Comparison of ENCODE assay signal across 1 cellular context in the genomic region with DNA sequence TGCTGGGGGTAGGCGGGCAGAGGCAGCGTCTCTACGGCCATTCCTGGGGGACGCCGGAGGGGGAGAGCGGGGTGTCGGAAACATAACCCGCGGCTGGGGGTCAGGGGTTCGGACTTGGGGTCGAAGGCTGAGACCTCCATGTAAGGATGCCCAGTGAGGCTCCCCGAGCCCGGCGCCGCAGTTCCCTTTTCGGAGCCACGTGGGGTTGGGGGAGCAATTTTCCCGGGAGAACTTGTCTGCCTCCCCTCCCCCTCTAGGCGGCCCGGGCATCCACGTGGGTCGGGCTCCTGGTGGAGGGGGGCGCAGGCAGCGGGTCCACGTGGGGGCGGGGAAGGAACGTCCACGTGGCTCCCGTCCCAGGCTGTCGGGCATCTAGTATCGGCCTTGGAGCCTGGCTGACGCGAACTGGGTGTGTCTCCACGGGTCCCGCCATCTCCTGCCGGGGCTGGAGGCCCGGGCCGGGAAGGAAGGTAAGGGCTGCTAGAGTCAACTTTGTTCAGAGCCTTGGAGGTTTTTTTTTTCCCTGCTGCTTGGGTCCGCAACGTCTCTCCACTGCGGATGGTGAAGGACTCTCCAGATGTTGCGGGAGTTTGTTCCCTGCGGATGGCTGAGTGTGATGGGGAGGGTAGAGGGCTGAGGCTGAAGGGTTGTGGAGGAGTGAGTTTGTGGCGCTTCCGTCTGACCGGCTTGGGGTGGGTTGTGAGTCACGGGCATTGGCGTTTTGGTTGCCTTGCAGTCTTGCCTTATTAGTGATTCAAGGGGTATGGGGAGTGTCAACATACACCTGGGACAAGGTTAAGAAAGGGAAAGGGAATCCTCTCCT.
TF ChIP-seq lines count a peak whose summit lies in the region.

No MANE protein-coding gene starts in this region.

TF ChIP-seq in GM12878, 131 proteins besides CTCF, POLR2A, EP300 and RAD21 (continues in another document):
- TF ChIP-seq, protein P1, sequence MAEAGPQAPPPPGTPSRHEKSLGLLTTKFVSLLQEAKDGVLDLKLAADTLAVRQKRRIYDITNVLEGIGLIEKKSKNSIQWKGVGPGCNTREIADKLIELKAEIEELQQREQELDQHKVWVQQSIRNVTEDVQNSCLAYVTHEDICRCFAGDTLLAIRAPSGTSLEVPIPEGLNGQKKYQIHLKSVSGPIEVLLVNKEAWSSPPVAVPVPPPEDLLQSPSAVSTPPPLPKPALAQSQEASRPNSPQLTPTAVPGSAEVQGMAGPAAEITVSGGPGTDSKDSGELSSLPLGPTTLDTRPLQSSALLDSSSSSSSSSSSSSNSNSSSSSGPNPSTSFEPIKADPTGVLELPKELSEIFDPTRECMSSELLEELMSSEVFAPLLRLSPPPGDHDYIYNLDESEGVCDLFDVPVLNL (IDR thresholded peaks at IDR 0.05; ENCODE audit: low read depth, low read length): no peak
- TF ChIP-seq, protein P2, sequence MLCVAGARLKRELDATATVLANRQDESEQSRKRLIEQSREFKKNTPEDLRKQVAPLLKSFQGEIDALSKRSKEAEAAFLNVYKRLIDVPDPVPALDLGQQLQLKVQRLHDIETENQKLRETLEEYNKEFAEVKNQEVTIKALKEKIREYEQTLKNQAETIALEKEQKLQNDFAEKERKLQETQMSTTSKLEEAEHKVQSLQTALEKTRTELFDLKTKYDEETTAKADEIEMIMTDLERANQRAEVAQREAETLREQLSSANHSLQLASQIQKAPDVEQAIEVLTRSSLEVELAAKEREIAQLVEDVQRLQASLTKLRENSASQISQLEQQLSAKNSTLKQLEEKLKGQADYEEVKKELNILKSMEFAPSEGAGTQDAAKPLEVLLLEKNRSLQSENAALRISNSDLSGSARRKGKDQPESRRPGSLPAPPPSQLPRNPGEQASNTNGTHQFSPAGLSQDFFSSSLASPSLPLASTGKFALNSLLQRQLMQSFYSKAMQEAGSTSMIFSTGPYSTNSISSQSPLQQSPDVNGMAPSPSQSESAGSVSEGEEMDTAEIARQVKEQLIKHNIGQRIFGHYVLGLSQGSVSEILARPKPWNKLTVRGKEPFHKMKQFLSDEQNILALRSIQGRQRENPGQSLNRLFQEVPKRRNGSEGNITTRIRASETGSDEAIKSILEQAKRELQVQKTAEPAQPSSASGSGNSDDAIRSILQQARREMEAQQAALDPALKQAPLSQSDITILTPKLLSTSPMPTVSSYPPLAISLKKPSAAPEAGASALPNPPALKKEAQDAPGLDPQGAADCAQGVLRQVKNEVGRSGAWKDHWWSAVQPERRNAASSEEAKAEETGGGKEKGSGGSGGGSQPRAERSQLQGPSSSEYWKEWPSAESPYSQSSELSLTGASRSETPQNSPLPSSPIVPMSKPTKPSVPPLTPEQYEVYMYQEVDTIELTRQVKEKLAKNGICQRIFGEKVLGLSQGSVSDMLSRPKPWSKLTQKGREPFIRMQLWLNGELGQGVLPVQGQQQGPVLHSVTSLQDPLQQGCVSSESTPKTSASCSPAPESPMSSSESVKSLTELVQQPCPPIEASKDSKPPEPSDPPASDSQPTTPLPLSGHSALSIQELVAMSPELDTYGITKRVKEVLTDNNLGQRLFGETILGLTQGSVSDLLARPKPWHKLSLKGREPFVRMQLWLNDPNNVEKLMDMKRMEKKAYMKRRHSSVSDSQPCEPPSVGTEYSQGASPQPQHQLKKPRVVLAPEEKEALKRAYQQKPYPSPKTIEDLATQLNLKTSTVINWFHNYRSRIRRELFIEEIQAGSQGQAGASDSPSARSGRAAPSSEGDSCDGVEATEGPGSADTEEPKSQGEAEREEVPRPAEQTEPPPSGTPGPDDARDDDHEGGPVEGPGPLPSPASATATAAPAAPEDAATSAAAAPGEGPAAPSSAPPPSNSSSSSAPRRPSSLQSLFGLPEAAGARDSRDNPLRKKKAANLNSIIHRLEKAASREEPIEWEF (IDR thresholded peaks at IDR 0.05; ENCODE audit: insufficient replicate concordance, low read depth, low read length): no peak
- TF ChIP-seq USF1 (IDR thresholded peaks at IDR 0.05; ENCODE audit: borderline replicate concordance, extremely low read length, insufficient read depth, low read depth, low read length) (peak; percentile 67), ZZZ3 (IDR thresholded peaks at IDR 0.05; ENCODE audit: control insufficient read depth, insufficient read length, low read depth) (no peak), HDAC6 (IDR thresholded peaks at IDR 0.05; ENCODE audit: unreplicated experiment) (no peak), RB1 (IDR thresholded peaks at IDR 0.05; ENCODE audit: borderline replicate concordance) (no peak), RUNX3 (IDR thresholded peaks at IDR 0.05; ENCODE audit: low read length) (no peak), HDAC2 (IDR thresholded peaks at IDR 0.05) (no peak), TAF1 (IDR thresholded peaks at IDR 0.05; ENCODE audit: borderline replicate concordance, low read depth, low read length) (peak; percentile 21; the same call in 1 of the 2 replicates), BCL11A (IDR thresholded peaks at IDR 0.05; ENCODE audit: low read depth, low read length) (no peak), SUZ12 (IDR thresholded peaks at IDR 0.05; ENCODE audit: unreplicated experiment) (no peak), IKZF2 (IDR thresholded peaks at IDR 0.05) (peak; percentile 23 to 29; a peak in 2 of 4 replicates), EED (IDR thresholded peaks at IDR 0.05; ENCODE audit: low read depth) (0 out of 2 replicates have a peak, but pooled peaks have one; percentile 20), ZNF592 (IDR thresholded peaks at IDR 0.05) (no peak), ETV6 (conservative IDR thresholded peaks at IDR 0.05 in 1 of 2, IDR thresholded peaks at IDR 0.05 in 1 of 2; ENCODE audit: borderline replicate concordance in 1 of 2, low read depth in 1 of 2) (no peak), CHD2 (IDR thresholded peaks at IDR 0.05; ENCODE audit: borderline replicate concordance, low read depth, low read length) (no peak), SP1 (IDR thresholded peaks at IDR 0.05; ENCODE audit: low read depth, low read length) (no peak), MXI1 (IDR thresholded peaks at IDR 0.05; ENCODE audit: low read depth, low read length) (peak; percentile 34), JUND (IDR thresholded peaks at IDR 0.05; ENCODE audit: low read depth, low read length) (no peak), WRNIP1 (IDR thresholded peaks at IDR 0.05; ENCODE audit: borderline replicate concordance, low read depth, low read length) (no peak), HCFC1 (IDR thresholded peaks at IDR 0.05; ENCODE audit: low read length) (no peak), SMARCA5 (IDR thresholded peaks at IDR 0.05) (no peak), ZBED1 (IDR thresholded peaks at IDR 0.05; ENCODE audit: borderline replicate concordance) (no peak), ZNF217 (IDR thresholded peaks at IDR 0.05) (no peak), YY1 (IDR thresholded peaks at IDR 0.05; ENCODE audit: low read depth, low read length) (no peak; the same call in 1 of the 2 replicates), ZBTB40 (IDR thresholded peaks at IDR 0.05; ENCODE audit: borderline replicate concordance) (no peak)
- TF ChIP-seq, protein P3, sequence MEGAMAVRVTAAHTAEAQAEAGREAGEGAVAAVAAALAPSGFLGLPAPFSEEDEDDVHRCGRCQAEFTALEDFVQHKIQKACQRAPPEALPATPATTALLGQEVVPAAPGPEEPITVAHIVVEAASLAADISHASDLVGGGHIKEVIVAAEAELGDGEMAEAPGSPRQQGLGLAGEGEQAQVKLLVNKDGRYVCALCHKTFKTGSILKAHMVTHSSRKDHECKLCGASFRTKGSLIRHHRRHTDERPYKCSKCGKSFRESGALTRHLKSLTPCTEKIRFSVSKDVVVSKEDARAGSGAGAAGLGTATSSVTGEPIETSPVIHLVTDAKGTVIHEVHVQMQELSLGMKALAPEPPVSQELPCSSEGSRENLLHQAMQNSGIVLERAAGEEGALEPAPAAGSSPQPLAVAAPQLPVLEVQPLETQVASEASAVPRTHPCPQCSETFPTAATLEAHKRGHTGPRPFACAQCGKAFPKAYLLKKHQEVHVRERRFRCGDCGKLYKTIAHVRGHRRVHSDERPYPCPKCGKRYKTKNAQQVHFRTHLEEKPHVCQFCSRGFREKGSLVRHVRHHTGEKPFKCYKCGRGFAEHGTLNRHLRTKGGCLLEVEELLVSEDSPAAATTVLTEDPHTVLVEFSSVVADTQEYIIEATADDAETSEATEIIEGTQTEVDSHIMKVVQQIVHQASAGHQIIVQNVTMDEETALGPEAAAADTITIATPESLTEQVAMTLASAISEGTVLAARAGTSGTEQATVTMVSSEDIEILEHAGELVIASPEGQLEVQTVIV (IDR thresholded peaks at IDR 0.05; ENCODE audit: borderline replicate concordance, partially characterized antibody): no peak
- TF ChIP-seq, protein P4, sequence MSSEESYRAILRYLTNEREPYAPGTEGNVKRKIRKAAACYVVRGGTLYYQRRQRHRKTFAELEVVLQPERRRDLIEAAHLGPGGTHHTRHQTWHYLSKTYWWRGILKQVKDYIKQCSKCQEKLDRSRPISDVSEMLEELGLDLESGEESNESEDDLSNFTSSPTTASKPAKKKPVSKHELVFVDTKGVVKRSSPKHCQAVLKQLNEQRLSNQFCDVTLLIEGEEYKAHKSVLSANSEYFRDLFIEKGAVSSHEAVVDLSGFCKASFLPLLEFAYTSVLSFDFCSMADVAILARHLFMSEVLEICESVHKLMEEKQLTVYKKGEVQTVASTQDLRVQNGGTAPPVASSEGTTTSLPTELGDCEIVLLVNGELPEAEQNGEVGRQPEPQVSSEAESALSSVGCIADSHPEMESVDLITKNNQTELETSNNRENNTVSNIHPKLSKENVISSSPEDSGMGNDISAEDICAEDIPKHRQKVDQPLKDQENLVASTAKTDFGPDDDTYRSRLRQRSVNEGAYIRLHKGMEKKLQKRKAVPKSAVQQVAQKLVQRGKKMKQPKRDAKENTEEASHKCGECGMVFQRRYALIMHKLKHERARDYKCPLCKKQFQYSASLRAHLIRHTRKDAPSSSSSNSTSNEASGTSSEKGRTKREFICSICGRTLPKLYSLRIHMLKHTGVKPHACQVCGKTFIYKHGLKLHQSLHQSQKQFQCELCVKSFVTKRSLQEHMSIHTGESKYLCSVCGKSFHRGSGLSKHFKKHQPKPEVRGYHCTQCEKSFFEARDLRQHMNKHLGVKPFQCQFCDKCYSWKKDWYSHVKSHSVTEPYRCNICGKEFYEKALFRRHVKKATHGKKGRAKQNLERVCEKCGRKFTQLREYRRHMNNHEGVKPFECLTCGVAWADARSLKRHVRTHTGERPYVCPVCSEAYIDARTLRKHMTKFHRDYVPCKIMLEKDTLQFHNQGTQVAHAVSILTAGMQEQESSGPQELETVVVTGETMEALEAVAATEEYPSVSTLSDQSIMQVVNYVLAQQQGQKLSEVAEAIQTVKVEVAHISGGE (CRISPR knock-in tag; IDR thresholded peaks at IDR 0.05): no peak
